ENCODE assay signal across 22 cellular contexts in the genomic region with DNA sequence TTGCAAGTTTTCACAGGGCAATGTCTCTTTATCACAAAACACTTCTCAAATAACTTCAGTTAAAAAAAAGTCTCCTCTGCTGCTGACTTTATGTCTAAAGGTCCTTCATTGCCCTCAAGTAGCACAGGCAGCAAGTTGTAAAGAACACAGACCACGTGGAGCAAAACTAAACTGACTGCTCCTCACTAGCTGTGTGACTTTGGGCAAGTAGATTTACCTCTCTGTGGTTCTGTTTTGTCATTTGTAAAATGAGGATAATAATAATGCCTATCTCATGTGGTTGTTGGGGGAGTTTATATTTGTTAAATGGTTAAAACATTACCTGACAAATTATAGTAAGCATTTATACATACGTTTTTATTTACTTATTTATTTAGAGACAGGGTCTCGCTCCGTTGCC.
"Had no signal": no experiment of that assay in that cellular context is flagged by ENCODE, and none has a peak within 500 bp of the region (broad histone marks: within the 10 kb centered on the region; RNA-seq: fewer than 3 reads in every experiment).

No MANE protein-coding gene starts in this region.

- H3K27ac Mint-ChIP-seq: IgD-negative memory B cell; T-cell; T-helper 1 cell treated with Interleukin-12 subunit alpha and Interleukin-12 subunit beta and Interleukin-4 antibody, amounts not matched to agents 30 μg/mL and 1 μg/mL, for 36 hours had no signal

- H3K9me3 Mint-ChIP-seq: IgD-negative memory B cell; T-cell; T-helper 1 cell treated with Interleukin-12 subunit alpha and Interleukin-12 subunit beta and Interleukin-4 antibody, amounts not matched to agents 30 μg/mL and 1 μg/mL, for 36 hours had no signal

- H3K9me3 ChIP-seq: SK-N-SH had no signal

- H3K27me3 Mint-ChIP-seq: T-cell had no signal

- DNase-seq: KBM-7, NCI-H1092 treated with DMSO at 0.1 percent for 48 hours, NCI-H1436, NCI-H187, NCI-H2029, NCI-H2081 treated with DMSO at 0.1 percent for 48 hours, NCI-H2171, NCI-H226, NCI-H446, NCI-H510A, NCI-H524 treated with DMSO at 0.1 percent for 48 hours, NCI-H69, NCI-H774, Right ventricle myocardium superior, RPMI8226, SIG-M5, SK-N-SH, SW 1271, T-cell had no signal

- ATAC-seq: T-cell had no signal

- H3K4me3 Mint-ChIP-seq: IgD-negative memory B cell; T-cell; T-helper 1 cell treated with Interleukin-12 subunit alpha and Interleukin-12 subunit beta and Interleukin-4 antibody, amounts not matched to agents 30 μg/mL and 1 μg/mL, for 36 hours had no signal

- FAIRE-seq: RCC 7860 had no signal

- H3K9ac ChIP-seq: SK-N-SH had no signal

- H3K36me3 Mint-ChIP-seq: T-cell had no signal
